4 cellular contexts compared by ENCODE assay signal in the genomic region with DNA sequence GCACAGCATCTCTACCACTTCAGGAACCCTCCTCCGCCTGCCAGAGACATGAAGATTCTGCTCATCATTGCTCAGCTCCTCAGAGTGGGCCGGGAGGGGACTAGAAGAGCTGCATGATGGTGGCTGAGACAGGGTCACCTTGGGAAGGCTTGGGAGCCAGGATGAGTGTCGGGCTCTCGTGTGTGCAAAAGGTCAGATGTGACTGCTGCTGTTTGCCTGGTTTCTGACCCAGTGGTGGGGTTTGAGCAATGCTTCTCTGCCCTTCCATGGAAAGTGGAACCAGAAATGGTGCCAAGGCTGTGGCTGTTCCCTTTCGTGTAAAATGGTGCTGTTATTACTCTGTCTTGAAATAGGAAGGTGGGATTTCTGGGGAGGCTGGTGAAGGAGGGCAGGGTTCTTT. TPM values are rescaled to one million over a fixed set of nuclear protein-coding genes. Genes with fewer than 3 reads are reported as not detected.
DNase-seq lines count a peak whose midpoint lies in the region; ATAC-seq, FAIRE-seq and TF ChIP-seq lines count a peak whose summit lies in the region.
"Not testable (repeated sequence)": the region's sequence is repeated elsewhere in the genome, so short reads cannot be mapped to it uniquely, and the experiment has no call there.
"Had no signal": no experiment of that assay in that cellular context is flagged by ENCODE, and none has a peak within 500 bp of the region (broad histone marks: within the 10 kb centered on the region; RNA-seq: fewer than 3 reads in every experiment).

No MANE protein-coding gene starts in this region.

- H3K9me1 ChIP-seq in endothelial cell of umbilical vein (replicated peaks; ENCODE audit: control insufficient read depth, extremely low read depth, insufficient read depth, low read length), result not testable (repeated sequence)

- intact Hi-C loops in endothelial cell of umbilical vein (cut with micrococcal nuclease); HepG2 (cut with micrococcal nuclease; ENCODE audit: unreplicated experiment); lower lobe of right lung (cut with DNase I): not testable (repeated sequence)

- not testable (repeated sequence) for H3K9ac ChIP-seq in endothelial cell of umbilical vein (replicated peaks; ENCODE audit: extremely low read depth, insufficient read depth, low read length); HepG2 (ENCODE audit: insufficient read depth, low read depth, low read length)

- dilution Hi-C loops in endothelial cell of umbilical vein (cut with MboI; ENCODE audit: extremely low pct_ligation_motif_present, low sequenced_read_pairs), result not testable (repeated sequence)

- TF ChIP-seq POLR2A in endothelial cell of umbilical vein (IDR thresholded peaks at IDR 0.05; ENCODE audit: low read depth, low read length); HepG2 (IDR thresholded peaks at IDR 0.05; ENCODE audit: insufficient read depth in 1 of 2, low read depth in 2 of 2, low read length in 2 of 2): not testable (repeated sequence)

- not testable (repeated sequence) for TF ChIP-seq RAD21 in HepG2 (CRISPR knock-in tag; IDR thresholded peaks at IDR 0.05)

- ATAC-seq in HepG2 (peak; percentile 4; the same call in 2 of the 3 replicates), lower lobe of right lung (peak; percentile 28)

- H4K20me1 ChIP-seq in endothelial cell of umbilical vein (replicated peaks; ENCODE audit: control insufficient read depth, extremely low read depth, insufficient read depth, low read length); HepG2 (ENCODE audit: insufficient read depth, low read length): not testable (repeated sequence)

- FAIRE-seq in endothelial cell of umbilical vein (lab: Jason Lieb, UNC), result peak; percentile 47
- FAIRE-seq in HepG2 (lab: Jason Lieb, UNC), result not testable (repeated sequence)

- not testable (repeated sequence) for TF ChIP-seq CTCF in endothelial cell of umbilical vein (IDR thresholded peaks at IDR 0.05; ENCODE audit: extremely low read depth in 1 of 2, insufficient read depth in 1 of 2, low read depth in 1 of 2, low read length in 2 of 2); HepG2 (CRISPR knock-in tag; IDR thresholded peaks at IDR 0.05); lower lobe of right lung (IDR thresholded peaks at IDR 0.05)

- in situ Hi-C loops in HepG2 (cut with HindIII; ENCODE audit: extremely low pct_ligation_motif_present, low pct_unique_long_range_greater_than_20kb), result not testable (repeated sequence)

- H3K27me3 ChIP-seq in endothelial cell of umbilical vein (ENCODE audit: control insufficient read depth in 2 of 2, insufficient read depth in 2 of 2, low read length in 2 of 2); HepG2 (ENCODE audit: control insufficient read depth in 1 of 2, insufficient read depth in 2 of 2, low read length in 2 of 2); lower lobe of right lung (ENCODE audit: low read depth): not testable (repeated sequence)

- no CpG with 5 or more reads among the region's 5 CpGs for WGBS in HepG2 (ENCODE audit: low lambda C conversion rate)

- TF ChIP-seq EP300 in HepG2 (IDR thresholded peaks at IDR 0.05; ENCODE audit: low read depth in 2 of 2, low read length in 2 of 2); HepG2 (CRISPR knock-in tag; IDR thresholded peaks at IDR 0.05; ENCODE audit: borderline replicate concordance): not testable (repeated sequence)

- H3K36me3 ChIP-seq in endothelial cell of umbilical vein (ENCODE audit: control insufficient read depth in 2 of 2, extremely low read depth in 1 of 2, insufficient read depth in 2 of 2, low read length in 2 of 2) (peaks cover 0 to 10% of the 10 kb centered on the region in 2 experiments), lower lobe of right lung (peaks cover 12% of the 10 kb centered on the region)
- not testable (repeated sequence) for H3K36me3 ChIP-seq in HepG2 (replicated peaks in 1 of 2; ENCODE audit: control insufficient read depth in 1 of 2, insufficient read depth in 2 of 2, low read length in 2 of 2)

- not testable (repeated sequence) for H2AFZ ChIP-seq in endothelial cell of umbilical vein (ENCODE audit: low read depth, low read length); HepG2 (ENCODE audit: low read length)

- not testable (repeated sequence) for H3K9me3 ChIP-seq in endothelial cell of umbilical vein (replicated peaks; ENCODE audit: control insufficient read depth, insufficient read depth, low read length); HepG2 (ENCODE audit: low read length); lower lobe of right lung

- DNase-seq in endothelial cell of umbilical vein (ENCODE audit: low read depth, low spot score); HepG2 (ENCODE audit: low spot score); lower lobe of right lung: not testable (repeated sequence)

- H3K4me3 ChIP-seq in endothelial cell of umbilical vein (replicated peaks in 1 of 3; ENCODE audit: insufficient read depth in 1 of 3, low read depth in 1 of 3, low read length in 3 of 3); HepG2 (replicated peaks in 1 of 3; ENCODE audit: insufficient read depth in 1 of 3, low read depth in 2 of 3, low read length in 3 of 3); lower lobe of right lung: not testable (repeated sequence)

- BruUV-seq in endothelial cell of umbilical vein (replicated peaks; lab: Mats Ljungman, UMichigan); HepG2 (replicated peaks; lab: Mats Ljungman, UMichigan): not testable (repeated sequence)

- POLR2A ChIA-PET in endothelial cell of umbilical vein (lab: Charles Lee), result not testable (repeated sequence)
- POLR2A ChIA-PET in HepG2 (lab: Yijun Ruan, JAX), result interaction anchor here (1.1 kb wide), 1 partner anchor 9 kb away, joined by 3 read pairs; a partner anchor contains a TSS

- H3K4me2 ChIP-seq in endothelial cell of umbilical vein (ENCODE audit: insufficient read depth, low read length); HepG2 (ENCODE audit: low read depth, low read length): not testable (repeated sequence)

- CTCF ChIA-PET in endothelial cell of umbilical vein (lab: Charles Lee), result interaction anchor here (2.4 kb wide), 1 partner anchor 29 kb away, joined by 9 read pairs; no protein-coding TSS in a partner anchor
- CTCF ChIA-PET in HepG2 (lab: Yijun Ruan, JAX; ENCODE audit: low intra/inter-chr PET ratio, low total read pairs), result not testable (repeated sequence)

- not testable (repeated sequence) for H3K27ac ChIP-seq in endothelial cell of umbilical vein (ENCODE audit: insufficient read depth, low read depth, low read length); HepG2 (ENCODE audit: extremely low read length, insufficient read depth, low read length); lower lobe of right lung

- H3K4me1 ChIP-seq in endothelial cell of umbilical vein (ENCODE audit: control insufficient read depth, extremely low read depth, insufficient read depth, low read length); HepG2 (ENCODE audit: insufficient read depth, low read length); lower lobe of right lung: not testable (repeated sequence)

- H3K79me2 ChIP-seq in endothelial cell of umbilical vein (ENCODE audit: control insufficient read depth, insufficient read depth, low read length); HepG2 (ENCODE audit: insufficient read depth, low read length): not testable (repeated sequence)

RNA-seq across cellular contexts. Expression of a gene that starts 0.9 kb away (rescaled TPM):
- 4.1 and 5.2 TPM in 2 replicates for total RNA-seq in endothelial cell of umbilical vein
- polyA plus RNA-seq in endothelial cell of umbilical vein, result 4.4 and 5.7 TPM in 2 replicates
- polyA plus RNA-seq in endothelial cell of umbilical vein (2011; cell fraction: cytosol; rRNA removed), result 1.3 and 2.8 TPM in 2 replicates
- 27.8 and 37.6 TPM in 2 replicates for polyA plus RNA-seq in endothelial cell of umbilical vein (2011; cell fraction: nucleus; rRNA removed)
- 1.0 and 2.1 TPM in 2 replicates for polyA plus RNA-seq in endothelial cell of umbilical vein (2012)
- polyA minus RNA-seq in endothelial cell of umbilical vein, result 5.8 and 7.4 TPM in 2 replicates
- polyA minus RNA-seq in endothelial cell of umbilical vein (2011; cell fraction: cytosol; rRNA and poly(A)+ RNA removed), result 1.4 TPM
- 6.4 and 17.8 TPM in 2 replicates for polyA minus RNA-seq in endothelial cell of umbilical vein (2011; cell fraction: nucleus; rRNA and poly(A)+ RNA removed)
- total RNA-seq in HepG2 (2016; rRNA removed; fragmentation: Illumina TruSeq; extraction: Trizol), result 73.0 and 165 TPM in 2 replicates
- 12.9 and 15.6 TPM in 2 replicates for total RNA-seq in HepG2 (2016; cell fraction: cytosol; rRNA removed; fragmentation: Illumina TruSeq; extraction: Trizol; ENCODE audit: low read depth)
- total RNA-seq in HepG2 (2016; cell fraction: insoluble cytoplasmic fraction; rRNA removed; fragmentation: Illumina TruSeq; extraction: Trizol), result 48.4 and 166 TPM in 2 replicates
- total RNA-seq in HepG2 (2016; cell fraction: membrane; rRNA removed; fragmentation: Illumina TruSeq; extraction: Trizol), result 23.4 and 27.0 TPM in 2 replicates
- 212 and 258 TPM in 2 replicates for total RNA-seq in HepG2 (2016; cell fraction: nucleus; rRNA removed; fragmentation: Illumina TruSeq; extraction: Trizol)
- 478 and 755 TPM in 2 replicates for polyA plus RNA-seq in HepG2 (2011; rRNA removed)
- 352 and 505 TPM in 2 replicates for polyA plus RNA-seq in HepG2 (2011; cell fraction: cytosol; rRNA removed)
- 1,207 and 1,448 TPM in 2 replicates for polyA plus RNA-seq in HepG2 (2011; cell fraction: nucleus; rRNA removed)
- 360 and 704 TPM in 2 replicates for polyA plus RNA-seq in HepG2 (2012)
- 15.2 and 17.1 TPM in 2 replicates for polyA plus RNA-seq in HepG2 (2016; cell fraction: cytosol; fragmentation: Illumina TruSeq; extraction: Trizol; ENCODE audit: low read depth)
- 70.0 and 102 TPM in 2 replicates for polyA plus RNA-seq in HepG2 (2016; cell fraction: insoluble cytoplasmic fraction; fragmentation: Illumina TruSeq; extraction: Trizol; ENCODE audit: low read depth)
- 17.2 and 22.6 TPM in 2 replicates for polyA plus RNA-seq in HepG2 (2016; cell fraction: membrane; fragmentation: Illumina TruSeq; extraction: Trizol; ENCODE audit: low read depth)
- polyA plus RNA-seq in HepG2 (2016; cell fraction: nucleus; fragmentation: Illumina TruSeq; extraction: Trizol; ENCODE audit: insufficient read depth, low read depth), result 542 and 543 TPM in 2 replicates
- 4.0 and 407 TPM in 2 replicates for polyA minus RNA-seq in HepG2 (2011; rRNA and poly(A)+ RNA removed; ENCODE audit: low replicate concordance)
- polyA minus RNA-seq in HepG2 (2011; cell fraction: cytosol; rRNA and poly(A)+ RNA removed), result 168 and 210 TPM in 2 replicates
- 349 and 437 TPM in 2 replicates for polyA minus RNA-seq in HepG2 (2011; cell fraction: nucleus; rRNA and poly(A)+ RNA removed)
- 175 TPM for total RNA-seq in lower lobe of right lung
- polyA plus RNA-seq: CD14-positive monocyte had no signal

RNA-seq across cellular contexts. Expression of a gene that starts 9.1 kb away (rescaled TPM):
- total RNA-seq in endothelial cell of umbilical vein (18.0 and 20.7 TPM in 2 replicates), HepG2 (2016; rRNA removed; fragmentation: Illumina TruSeq; extraction: Trizol) (10.8 and 18.6 TPM in 2 replicates), lower lobe of right lung (16.5 TPM)
- polyA plus RNA-seq in endothelial cell of umbilical vein (34.9 and 37.7 TPM in 2 replicates), HepG2 (2011; rRNA removed) (26.2 and 28.9 TPM in 2 replicates)
- polyA plus RNA-seq in endothelial cell of umbilical vein (2011; cell fraction: cytosol; rRNA removed), result 22.0 and 23.5 TPM in 2 replicates
- 86.7 and 107 TPM in 2 replicates for polyA plus RNA-seq in endothelial cell of umbilical vein (2011; cell fraction: nucleus; rRNA removed)
- polyA plus RNA-seq in endothelial cell of umbilical vein (2012), result 12.2 and 15.6 TPM in 2 replicates
- 17.2 and 18.6 TPM in 2 replicates for polyA minus RNA-seq in endothelial cell of umbilical vein
- polyA minus RNA-seq in endothelial cell of umbilical vein (2011; cell fraction: cytosol; rRNA and poly(A)+ RNA removed), result 10.3 TPM
- polyA minus RNA-seq in endothelial cell of umbilical vein (2011; cell fraction: nucleus; rRNA and poly(A)+ RNA removed), result 22.4 and 25.6 TPM in 2 replicates
- total RNA-seq in HepG2 (2016; cell fraction: cytosol; rRNA removed; fragmentation: Illumina TruSeq; extraction: Trizol; ENCODE audit: low read depth), result 9.0 and 14.9 TPM in 2 replicates
- total RNA-seq in HepG2 (2016; cell fraction: insoluble cytoplasmic fraction; rRNA removed; fragmentation: Illumina TruSeq; extraction: Trizol), result 12.3 and 16.4 TPM in 2 replicates
- total RNA-seq in HepG2 (2016; cell fraction: membrane; rRNA removed; fragmentation: Illumina TruSeq; extraction: Trizol), result 10.9 and 16.6 TPM in 2 replicates
- total RNA-seq in HepG2 (2016; cell fraction: nucleus; rRNA removed; fragmentation: Illumina TruSeq; extraction: Trizol), result 17.8 and 22.3 TPM in 2 replicates
- polyA plus RNA-seq in HepG2 (2011; cell fraction: cytosol; rRNA removed), result 17.8 and 24.8 TPM in 2 replicates
- 145 and 157 TPM in 2 replicates for polyA plus RNA-seq in HepG2 (2011; cell fraction: nucleus; rRNA removed)
- polyA plus RNA-seq in HepG2 (2012), result 16.4 and 25.9 TPM in 2 replicates
- 12.5 and 17.3 TPM in 2 replicates for polyA plus RNA-seq in HepG2 (2016; cell fraction: cytosol; fragmentation: Illumina TruSeq; extraction: Trizol; ENCODE audit: low read depth)
- polyA plus RNA-seq in HepG2 (2016; cell fraction: insoluble cytoplasmic fraction; fragmentation: Illumina TruSeq; extraction: Trizol; ENCODE audit: low read depth), result 16.7 and 17.2 TPM in 2 replicates
- 14.6 and 18.4 TPM in 2 replicates for polyA plus RNA-seq in HepG2 (2016; cell fraction: membrane; fragmentation: Illumina TruSeq; extraction: Trizol; ENCODE audit: low read depth)
- 53.7 and 55.2 TPM in 2 replicates for polyA plus RNA-seq in HepG2 (2016; cell fraction: nucleus; fragmentation: Illumina TruSeq; extraction: Trizol; ENCODE audit: insufficient read depth, low read depth)
- 43.0 TPM in 2 replicates for polyA minus RNA-seq in HepG2 (2011; rRNA and poly(A)+ RNA removed; ENCODE audit: low replicate concordance)
- 10.4 TPM in 2 replicates for polyA minus RNA-seq in HepG2 (2011; cell fraction: cytosol; rRNA and poly(A)+ RNA removed)
- 34.1 and 38.2 TPM in 2 replicates for polyA minus RNA-seq in HepG2 (2011; cell fraction: nucleus; rRNA and poly(A)+ RNA removed)

RNA-seq across cellular contexts. Expression of a gene that starts 22.0 kb away (rescaled TPM):
- total RNA-seq in endothelial cell of umbilical vein (67.8 and 76.7 TPM in 2 replicates), HepG2 (2016; rRNA removed; fragmentation: Illumina TruSeq; extraction: Trizol) (59.7 and 67.1 TPM in 2 replicates), lower lobe of right lung (64.2 TPM)
- polyA plus RNA-seq in endothelial cell of umbilical vein (52.8 and 55.8 TPM in 2 replicates), HepG2 (2011; rRNA removed) (68.4 and 76.1 TPM in 2 replicates)
- polyA plus RNA-seq in endothelial cell of umbilical vein (2011; cell fraction: cytosol; rRNA removed), result 24.9 and 26.4 TPM in 2 replicates
- 249 and 329 TPM in 2 replicates for polyA plus RNA-seq in endothelial cell of umbilical vein (2011; cell fraction: nucleus; rRNA removed)
- polyA plus RNA-seq in endothelial cell of umbilical vein (2012), result 41.3 and 43.8 TPM in 2 replicates
- 71.7 and 77.6 TPM in 2 replicates for polyA minus RNA-seq in endothelial cell of umbilical vein
- polyA minus RNA-seq in endothelial cell of umbilical vein (2011; cell fraction: cytosol; rRNA and poly(A)+ RNA removed), result 28.1 TPM
- polyA minus RNA-seq in endothelial cell of umbilical vein (2011; cell fraction: nucleus; rRNA and poly(A)+ RNA removed), result 62.3 and 63.6 TPM in 2 replicates
- 7.6 and 9.8 TPM in 2 replicates for total RNA-seq in HepG2 (2016; cell fraction: cytosol; rRNA removed; fragmentation: Illumina TruSeq; extraction: Trizol; ENCODE audit: low read depth)
- total RNA-seq in HepG2 (2016; cell fraction: insoluble cytoplasmic fraction; rRNA removed; fragmentation: Illumina TruSeq; extraction: Trizol), result 53.4 and 70.9 TPM in 2 replicates
- 13.4 and 14.4 TPM in 2 replicates for total RNA-seq in HepG2 (2016; cell fraction: membrane; rRNA removed; fragmentation: Illumina TruSeq; extraction: Trizol)
- total RNA-seq in HepG2 (2016; cell fraction: nucleus; rRNA removed; fragmentation: Illumina TruSeq; extraction: Trizol), result 77.4 and 85.4 TPM in 2 replicates
- 18.2 and 29.4 TPM in 2 replicates for polyA plus RNA-seq in HepG2 (2011; cell fraction: cytosol; rRNA removed)
- polyA plus RNA-seq in HepG2 (2011; cell fraction: nucleus; rRNA removed), result 625 and 693 TPM in 2 replicates
- 56.2 and 67.8 TPM in 2 replicates for polyA plus RNA-seq in HepG2 (2012)
- 4.6 and 5.9 TPM in 2 replicates for polyA plus RNA-seq in HepG2 (2016; cell fraction: cytosol; fragmentation: Illumina TruSeq; extraction: Trizol; ENCODE audit: low read depth)
- polyA plus RNA-seq in HepG2 (2016; cell fraction: insoluble cytoplasmic fraction; fragmentation: Illumina TruSeq; extraction: Trizol; ENCODE audit: low read depth), result 42.8 and 43.4 TPM in 2 replicates
- polyA plus RNA-seq in HepG2 (2016; cell fraction: membrane; fragmentation: Illumina TruSeq; extraction: Trizol; ENCODE audit: low read depth), result 9.6 and 10.0 TPM in 2 replicates
- 189 and 193 TPM in 2 replicates for polyA plus RNA-seq in HepG2 (2016; cell fraction: nucleus; fragmentation: Illumina TruSeq; extraction: Trizol; ENCODE audit: insufficient read depth, low read depth)
- 100 and 116 TPM in 2 replicates for polyA minus RNA-seq in HepG2 (2011; rRNA and poly(A)+ RNA removed; ENCODE audit: low replicate concordance)
- polyA minus RNA-seq in HepG2 (2011; cell fraction: cytosol; rRNA and poly(A)+ RNA removed), result 33.1 and 33.7 TPM in 2 replicates
- polyA minus RNA-seq in HepG2 (2011; cell fraction: nucleus; rRNA and poly(A)+ RNA removed), result 135 and 162 TPM in 2 replicates

RNA-seq across cellular contexts. Expression of a gene that starts 22.2 kb away (rescaled TPM):
- total RNA-seq in endothelial cell of umbilical vein (68.5 and 71.3 TPM in 2 replicates), HepG2 (2016; rRNA removed; fragmentation: Illumina TruSeq; extraction: Trizol) (69.8 and 80.4 TPM in 2 replicates), lower lobe of right lung (47.0 TPM)
- polyA plus RNA-seq in endothelial cell of umbilical vein (50.5 and 55.8 TPM in 2 replicates), HepG2 (2011; rRNA removed) (51.3 and 57.3 TPM in 2 replicates)
- 68.1 and 70.0 TPM in 2 replicates for polyA plus RNA-seq in endothelial cell of umbilical vein (2011; cell fraction: cytosol; rRNA removed)
- 58.9 and 64.2 TPM in 2 replicates for polyA plus RNA-seq in endothelial cell of umbilical vein (2011; cell fraction: nucleus; rRNA removed)
- 67.3 and 70.4 TPM in 2 replicates for polyA plus RNA-seq in endothelial cell of umbilical vein (2012)
- polyA minus RNA-seq in endothelial cell of umbilical vein, result 25.4 and 33.6 TPM in 2 replicates
- 46.8 TPM for polyA minus RNA-seq in endothelial cell of umbilical vein (2011; cell fraction: cytosol; rRNA and poly(A)+ RNA removed)
- 13.7 and 16.6 TPM in 2 replicates for polyA minus RNA-seq in endothelial cell of umbilical vein (2011; cell fraction: nucleus; rRNA and poly(A)+ RNA removed)
- total RNA-seq in HepG2 (2016; cell fraction: cytosol; rRNA removed; fragmentation: Illumina TruSeq; extraction: Trizol; ENCODE audit: low read depth), result 16.4 and 17.3 TPM in 2 replicates
- total RNA-seq in HepG2 (2016; cell fraction: insoluble cytoplasmic fraction; rRNA removed; fragmentation: Illumina TruSeq; extraction: Trizol), result 74.0 and 80.6 TPM in 2 replicates
- total RNA-seq in HepG2 (2016; cell fraction: membrane; rRNA removed; fragmentation: Illumina TruSeq; extraction: Trizol), result 26.9 and 28.4 TPM in 2 replicates
- 42.0 and 51.8 TPM in 2 replicates for total RNA-seq in HepG2 (2016; cell fraction: nucleus; rRNA removed; fragmentation: Illumina TruSeq; extraction: Trizol)
- 47.6 and 49.7 TPM in 2 replicates for polyA plus RNA-seq in HepG2 (2011; cell fraction: cytosol; rRNA removed)
- polyA plus RNA-seq in HepG2 (2011; cell fraction: nucleus; rRNA removed), result 88.2 and 90.6 TPM in 2 replicates
- 44.8 and 55.5 TPM in 2 replicates for polyA plus RNA-seq in HepG2 (2012)
- 23.1 and 27.4 TPM in 2 replicates for polyA plus RNA-seq in HepG2 (2016; cell fraction: cytosol; fragmentation: Illumina TruSeq; extraction: Trizol; ENCODE audit: low read depth)
- polyA plus RNA-seq in HepG2 (2016; cell fraction: insoluble cytoplasmic fraction; fragmentation: Illumina TruSeq; extraction: Trizol; ENCODE audit: low read depth), result 108 and 114 TPM in 2 replicates
- polyA plus RNA-seq in HepG2 (2016; cell fraction: membrane; fragmentation: Illumina TruSeq; extraction: Trizol; ENCODE audit: low read depth), result 26.7 and 29.7 TPM in 2 replicates
- 92.2 and 97.8 TPM in 2 replicates for polyA plus RNA-seq in HepG2 (2016; cell fraction: nucleus; fragmentation: Illumina TruSeq; extraction: Trizol; ENCODE audit: insufficient read depth, low read depth)
- 21.2 and 60.8 TPM in 2 replicates for polyA minus RNA-seq in HepG2 (2011; rRNA and poly(A)+ RNA removed; ENCODE audit: low replicate concordance)
- 19.5 and 20.9 TPM in 2 replicates for polyA minus RNA-seq in HepG2 (2011; cell fraction: cytosol; rRNA and poly(A)+ RNA removed)
- polyA minus RNA-seq in HepG2 (2011; cell fraction: nucleus; rRNA and poly(A)+ RNA removed), result 23.2 and 28.1 TPM in 2 replicates

RNA-seq across cellular contexts. Expression of a gene that starts 33.6 kb away (rescaled TPM):
- total RNA-seq in endothelial cell of umbilical vein (6.3 and 6.5 TPM in 2 replicates), HepG2 (2016; rRNA removed; fragmentation: Illumina TruSeq; extraction: Trizol) (67.2 and 167 TPM in 2 replicates), lower lobe of right lung (162 TPM)
- polyA plus RNA-seq in endothelial cell of umbilical vein (2.9 and 4.4 TPM in 2 replicates), HepG2 (2011; rRNA removed) (538 and 944 TPM in 2 replicates)
- 1.0 and 2.0 TPM in 2 replicates for polyA plus RNA-seq in endothelial cell of umbilical vein (2011; cell fraction: cytosol; rRNA removed)
- polyA plus RNA-seq in endothelial cell of umbilical vein (2011; cell fraction: nucleus; rRNA removed), result 18.8 and 28.5 TPM in 2 replicates
- 1.6 and 3.8 TPM in 2 replicates for polyA plus RNA-seq in endothelial cell of umbilical vein (2012)
- 5.8 and 8.0 TPM in 2 replicates for polyA minus RNA-seq in endothelial cell of umbilical vein
- not detected for polyA minus RNA-seq in endothelial cell of umbilical vein (2011; cell fraction: cytosol; rRNA and poly(A)+ RNA removed)
- polyA minus RNA-seq in endothelial cell of umbilical vein (2011; cell fraction: nucleus; rRNA and poly(A)+ RNA removed), result 5.3 and 9.5 TPM in 2 replicates
- 15.2 and 17.8 TPM in 2 replicates for total RNA-seq in HepG2 (2016; cell fraction: cytosol; rRNA removed; fragmentation: Illumina TruSeq; extraction: Trizol; ENCODE audit: low read depth)
- total RNA-seq in HepG2 (2016; cell fraction: insoluble cytoplasmic fraction; rRNA removed; fragmentation: Illumina TruSeq; extraction: Trizol), result 44.6 and 177 TPM in 2 replicates
- 26.9 and 28.9 TPM in 2 replicates for total RNA-seq in HepG2 (2016; cell fraction: membrane; rRNA removed; fragmentation: Illumina TruSeq; extraction: Trizol)
- 179 and 223 TPM in 2 replicates for total RNA-seq in HepG2 (2016; cell fraction: nucleus; rRNA removed; fragmentation: Illumina TruSeq; extraction: Trizol)
- 514 and 816 TPM in 2 replicates for polyA plus RNA-seq in HepG2 (2011; cell fraction: cytosol; rRNA removed)
- polyA plus RNA-seq in HepG2 (2011; cell fraction: nucleus; rRNA removed), result 1,368 and 1,594 TPM in 2 replicates
- 355 and 757 TPM in 2 replicates for polyA plus RNA-seq in HepG2 (2012)
- 18.7 and 20.5 TPM in 2 replicates for polyA plus RNA-seq in HepG2 (2016; cell fraction: cytosol; fragmentation: Illumina TruSeq; extraction: Trizol; ENCODE audit: low read depth)
- polyA plus RNA-seq in HepG2 (2016; cell fraction: insoluble cytoplasmic fraction; fragmentation: Illumina TruSeq; extraction: Trizol; ENCODE audit: low read depth), result 84.4 and 122 TPM in 2 replicates
- 27.8 and 33.4 TPM in 2 replicates for polyA plus RNA-seq in HepG2 (2016; cell fraction: membrane; fragmentation: Illumina TruSeq; extraction: Trizol; ENCODE audit: low read depth)
- 512 and 561 TPM in 2 replicates for polyA plus RNA-seq in HepG2 (2016; cell fraction: nucleus; fragmentation: Illumina TruSeq; extraction: Trizol; ENCODE audit: insufficient read depth, low read depth)
- polyA minus RNA-seq in HepG2 (2011; rRNA and poly(A)+ RNA removed; ENCODE audit: low replicate concordance), result 2.7 and 435 TPM in 2 replicates
- polyA minus RNA-seq in HepG2 (2011; cell fraction: cytosol; rRNA and poly(A)+ RNA removed), result 166 and 248 TPM in 2 replicates
- polyA minus RNA-seq in HepG2 (2011; cell fraction: nucleus; rRNA and poly(A)+ RNA removed), result 281 and 393 TPM in 2 replicates
